In the genomic region with DNA sequence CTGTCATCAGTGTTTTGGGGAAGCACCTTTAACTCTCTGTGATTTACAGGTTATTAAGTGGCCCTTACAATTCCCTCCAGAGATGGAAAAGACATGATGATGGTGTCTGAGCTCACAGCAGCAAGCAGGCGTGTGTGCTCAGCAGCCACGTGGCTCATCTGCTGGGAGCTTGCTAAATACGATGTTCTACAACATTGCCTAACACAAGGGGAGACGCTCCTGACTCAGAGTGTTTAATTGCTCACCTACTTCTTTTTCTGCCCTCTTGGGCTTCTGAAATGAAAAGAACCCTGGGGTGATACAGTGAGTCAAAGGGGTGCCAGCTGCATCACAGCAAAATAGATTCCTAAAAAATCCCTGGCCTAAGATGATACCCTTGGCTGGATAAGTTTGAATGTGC, we compare ENCODE assay signal across 5 cellular contexts. TPM values are rescaled to one million over a fixed set of nuclear protein-coding genes. Genes with fewer than 3 reads are reported as not detected.
"Had no signal": no experiment of that assay in that cellular context is flagged by ENCODE, and none has a peak within 500 bp of the region (broad histone marks: within the 10 kb centered on the region; RNA-seq: fewer than 3 reads in every experiment).

No MANE protein-coding gene starts in this region.

RNA-seq across cellular contexts. Expression of gene SAMD11, which starts 56.2 kb away (rescaled TPM):
- total RNA-seq: activated CD4-positive, alpha-beta T cell treated with anti-CD3 and anti-CD28 coated beads for 36 hours; activated naive CD4-positive, alpha-beta T cell treated with anti-CD3 and anti-CD28 coated beads, Interleukin-2, amount 50 U/mL, for 72 hours; endothelial cell of umbilical vein; naive thymus-derived CD8-positive, alpha-beta T cell; T-helper 2 cell treated with Interferon-gamma antibody and Interleukin-4, amounts not matched to agents 100 ng/mL and 5 ng/mL, for 36 hours had no signal
- polyA plus RNA-seq: endothelial cell of umbilical vein had no signal
